ENCODE assay signal across 24 cellular contexts in the genomic region with DNA sequence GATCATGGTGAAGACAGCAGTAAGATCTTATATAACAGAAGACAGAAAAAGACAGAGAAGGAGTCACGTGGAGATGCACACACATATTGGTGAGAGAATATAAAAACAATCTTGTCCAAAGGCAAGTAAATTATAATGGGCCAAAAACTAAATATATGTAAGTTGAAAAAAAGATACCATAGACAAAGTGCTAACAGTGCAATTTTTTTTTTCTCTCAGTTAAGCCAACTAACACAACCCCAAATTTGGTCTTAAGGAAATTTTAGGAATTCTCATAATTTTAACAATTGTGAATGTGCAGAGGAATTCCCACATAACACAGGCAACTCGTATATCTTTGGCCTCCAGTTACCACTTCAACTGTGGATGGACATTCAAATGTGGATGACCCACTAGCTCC.
"Had no signal": no experiment of that assay in that cellular context is flagged by ENCODE, and none has a peak within 500 bp of the region (broad histone marks: within the 10 kb centered on the region; RNA-seq: fewer than 3 reads in every experiment).

No MANE protein-coding gene starts in this region.

- H3K9me3 Mint-ChIP-seq: T-helper 1 cell treated with Interleukin-12 subunit alpha and Interleukin-12 subunit beta and Interleukin-4 antibody, amounts not matched to agents 30 μg/mL and 1 μg/mL, for 36 hours had no signal

- H3K36me3 Mint-ChIP-seq: T-cell had no signal

- H3K9me3 ChIP-seq: MG63, SK-N-SH had no signal

- H3K9ac ChIP-seq: SK-N-SH had no signal

- DNase-seq: Karpas-422, KG1, MG63, NCI-H1092, NCI-H1105 treated with DMSO at 0.1 percent for 48 hours, NCI-H1417 treated with DMSO at 0.1 percent for 48 hours, NCI-H146, NCI-H1694 treated with DMSO at 0.1 percent for 48 hours, NCI-H1930, NCI-H2081, NCI-H2107, NCI-H2227 treated with DMSO at 0.1 percent for 48 hours, NCI-H510A, NCI-H524 treated with DMSO at 0.1 percent for 48 hours, NCI-H69, NCI-H774, PC-3, SHP77, SK-N-SH, SW 1271, T-cell had no signal

- H3K4me2 ChIP-seq: SK-N-SH had no signal

- H3K36me3 ChIP-seq: MG63 had no signal

- H3K4me3 Mint-ChIP-seq: T-cell; T-helper 1 cell treated with Interleukin-12 subunit alpha and Interleukin-12 subunit beta and Interleukin-4 antibody, amounts not matched to agents 30 μg/mL and 1 μg/mL, for 36 hours had no signal

- H3K4me1 Mint-ChIP-seq: T-cell had no signal

- H3K27me3 Mint-ChIP-seq: T-cell had no signal

- H3K27me3 ChIP-seq: MG63 had no signal

- H3K27ac Mint-ChIP-seq: T-cell; T-helper 1 cell treated with Interleukin-12 subunit alpha and Interleukin-12 subunit beta and Interleukin-4 antibody, amounts not matched to agents 30 μg/mL and 1 μg/mL, for 36 hours had no signal

- H3K27ac ChIP-seq: RWPE1 had no signal

- ATAC-seq: Panc1, PC-3, T-cell had no signal

- H3K4me3 ChIP-seq: MG63 had no signal
